ENCODE assay signal across 8 cellular contexts in the genomic region with DNA sequence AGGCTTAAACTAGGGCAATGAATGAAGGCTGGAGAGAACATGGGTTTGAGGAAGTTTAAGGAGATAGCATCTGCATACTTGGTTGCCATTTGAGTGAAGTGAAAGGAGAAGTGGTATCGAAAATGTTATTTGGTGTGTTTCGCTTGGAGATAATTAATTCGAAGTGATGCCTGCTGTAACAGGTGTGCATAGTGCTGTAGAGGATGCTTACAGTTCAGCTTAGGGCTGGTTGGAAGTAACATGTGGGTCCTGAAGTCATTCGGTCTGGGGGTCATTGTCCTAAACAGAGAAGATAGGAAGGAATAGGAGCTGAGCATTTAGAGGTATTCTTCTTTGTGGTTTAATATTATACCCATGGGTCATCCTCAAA.
DNase-seq lines count a peak whose midpoint lies in the region; ATAC-seq and TF ChIP-seq lines count a peak whose summit lies in the region.

No MANE protein-coding gene starts in this region.

- H3K4me3 ChIP-seq in AG04449 (ENCODE audit: low read depth, low read length) (peak overlapping the region; percentile 70), foreskin fibroblast (ENCODE audit: low read depth in 1 of 2, low read length in 2 of 2) (peak overlapping the region; percentile 50 to 67), skeletal muscle cell (ENCODE audit: low read depth, low read length) (peak overlapping the region; percentile 55)

- POLR2A ChIA-PET in AG04449 (lab: Yijun Ruan, JAX) = interaction anchor here (0.6 to 7.5 kb wide), 6 partner anchors 14 to 82 kb away, joined by 3 to 80 read pairs (median 4); a partner anchor contains a TSS
- POLR2A ChIA-PET in RWPE1 (lab: Yijun Ruan, JAX; ENCODE audit: low non-redundant PET) = interaction anchor here (0.8 kb wide), 1 partner anchor 14 kb away, joined by 4 read pairs; a partner anchor contains a TSS

- CTCF ChIA-PET in AG04449 (lab: Yijun Ruan, JAX) (interaction anchor here (0.7 to 10.9 kb wide), 44 partner anchors 11 to 203 kb away, joined by 3 to 252 read pairs (median 4); a partner anchor contains a TSS), RWPE1 (lab: Yijun Ruan, JAX) (interaction anchor here (0.5 to 3.9 kb wide), 26 partner anchors 8 to 177 kb away, joined by 3 to 51 read pairs (median 6); a partner anchor contains a TSS)

- TF ChIP-seq CTCF in AG04449 (IDR thresholded peaks at IDR 0.05; ENCODE audit: insufficient read depth, low read length, missing control alignments) (no peak), RWPE1 (conservative IDR thresholded peaks at IDR 0.05; ENCODE audit: low read depth) (no peak), foreskin fibroblast (IDR thresholded peaks at IDR 0.05; ENCODE audit: low read depth, low read length) (no peak)

- no peak for DNase-seq in AG04449 (ENCODE audit: low read depth, low spot score)
- no peak for DNase-seq in RWPE1 (ENCODE audit: low spot score)
- no peak for DNase-seq in foreskin fibroblast
- no peak for DNase-seq in skeletal muscle cell (ENCODE audit: low read depth)
- no peak for DNase-seq in anterior cingulate cortex (lab: John Stamatoyannopoulos, UW)
- DNase-seq in LoVo (ENCODE audit: low spot score) = no peak

- peak overlapping the region; percentile 66 for H3K27ac ChIP-seq in RWPE1

- ATAC-seq in GM18867 (IDR thresholded peaks at IDR 0.05; ENCODE audit: unreplicated experiment) (peak; percentile 71), HG03060 (IDR thresholded peaks at IDR 0.05; ENCODE audit: low read depth, unreplicated experiment) (peak; percentile 71)
